8 cellular contexts compared by ENCODE assay signal in the genomic region with DNA sequence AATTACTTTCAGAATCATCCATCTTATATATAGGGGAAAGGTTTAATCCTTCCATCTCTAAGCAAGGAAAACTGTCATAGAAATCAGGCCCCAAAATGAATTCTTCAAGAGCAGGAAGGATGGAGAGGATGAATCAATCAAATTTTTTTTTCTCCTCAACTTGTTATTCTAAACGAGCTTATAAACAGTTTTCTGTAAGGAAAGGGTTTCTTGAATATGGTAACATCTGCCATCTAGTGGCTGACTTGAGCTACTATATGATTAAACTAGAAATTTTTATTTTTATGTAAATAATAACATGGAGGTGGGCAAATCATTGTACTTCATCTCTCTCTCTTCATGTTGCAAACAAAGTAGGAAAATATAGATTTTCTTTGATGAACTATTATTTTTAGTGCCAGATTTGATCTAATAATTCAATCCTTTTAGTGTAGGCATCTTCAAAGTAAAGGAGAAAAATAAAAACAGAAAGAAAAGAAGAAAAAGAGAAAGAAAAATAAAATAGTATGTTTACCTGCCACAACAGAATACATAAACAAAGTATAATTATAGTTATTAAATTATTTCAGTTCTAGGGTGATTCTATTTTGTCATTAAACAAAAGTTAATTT.
DNase-seq lines count a peak whose midpoint lies in the region; ATAC-seq, FAIRE-seq and TF ChIP-seq lines count a peak whose summit lies in the region.

No MANE protein-coding gene starts in this region.

- H3K4me3 ChIP-seq in keratinocyte (ENCODE audit: control insufficient read depth in 2 of 3, extremely low read depth in 1 of 3, insufficient read depth in 2 of 3, low read depth in 1 of 3, low read length in 3 of 3) = no peak overlapping the region

- TF ChIP-seq CTCF in Calu3 (IDR thresholded peaks at IDR 0.05; ENCODE audit: unreplicated experiment) = peak; percentile 73
- TF ChIP-seq CTCF in keratinocyte (optimal IDR thresholded peaks at IDR 0.05 in 1 of 3, IDR thresholded peaks at IDR 0.05 in 1 of 3, conservative IDR thresholded peaks at IDR 0.05 in 1 of 3; ENCODE audit: extremely low read depth in 1 of 3, insufficient read depth in 2 of 3, low read length in 3 of 3) = peak in 2 of 3 experiments; percentile 26 to 36

- peak; percentile 89 for ATAC-seq in GM19351 (IDR thresholded peaks at IDR 0.05; ENCODE audit: unreplicated experiment)
- peak; percentile 92 for ATAC-seq in HG03342 (IDR thresholded peaks at IDR 0.05; ENCODE audit: unreplicated experiment)

- peaks cover 22% of the 10 kb centered on the region for H3K27me3 Mint-ChIP-seq in Calu3 (ENCODE audit: unreplicated experiment)
- peaks cover 7% of the 10 kb centered on the region for H3K27me3 Mint-ChIP-seq in activated naive CD4-positive, alpha-beta T cell treated with anti-CD3 and anti-CD28 coated beads, Interleukin-2, amount 10 ng/mL, durations not matched to agents 7 days and 5 days

- intact Hi-C loops in Calu3 (cut with micrococcal nuclease; ENCODE audit: unreplicated experiment) = loop anchor here (1.0 to 5.0 kb wide), 6 partner anchors 45 to 502 kb away; a partner anchor contains a TSS

- H3K27me3 ChIP-seq in keratinocyte (ENCODE audit: control insufficient read depth, extremely low read depth, insufficient read depth, low read length) = no peaks in the 10 kb centered on the region

- no peaks in the 10 kb centered on the region for H4K20me1 ChIP-seq in keratinocyte (ENCODE audit: control insufficient read depth, extremely low read depth, insufficient read depth, low read length)

- no peak overlapping the region for H3K27ac ChIP-seq in keratinocyte (ENCODE audit: control insufficient read depth, insufficient read depth, low read length)

- H3K9me3 ChIP-seq in keratinocyte (ENCODE audit: control insufficient read depth, low read depth, low read length) = no peaks in the 10 kb centered on the region

- DNase-seq in Calu3 (no peak), NCI-H345 treated with DMSO at 0.1 percent for 48 hours (lab: John Stamatoyannopoulos, UW; ENCODE audit: unreplicated experiment) (peak; percentile 42), astrocyte of the hippocampus (ENCODE audit: low read depth, low spot score) (peak; percentile 55), keratinocyte (ENCODE audit: low read depth, low spot score) (no peak), urothelium cell line (ENCODE audit: low spot score) (peak; percentile 12)
- DNase-seq in activated naive CD4-positive, alpha-beta T cell treated with anti-CD3 and anti-CD28 coated beads, Interleukin-2, amount 10 ng/mL, durations not matched to agents 7 days and 5 days = no peak

- H3K79me2 ChIP-seq in keratinocyte (ENCODE audit: control insufficient read depth, insufficient read depth, low read length) = no peaks in the 10 kb centered on the region

- H3K36me3 Mint-ChIP-seq in Calu3 (ENCODE audit: insufficient read depth, unreplicated experiment) = no peaks in the 10 kb centered on the region
- H3K36me3 Mint-ChIP-seq in activated naive CD4-positive, alpha-beta T cell treated with anti-CD3 and anti-CD28 coated beads, Interleukin-2, amount 10 ng/mL, durations not matched to agents 7 days and 5 days = no peaks in the 10 kb centered on the region

- no peak overlapping the region for H3K9ac ChIP-seq in keratinocyte (ENCODE audit: control insufficient read depth, extremely low read depth, insufficient read depth, low read length)

- no peak for FAIRE-seq in keratinocyte (lab: Jason Lieb, UNC)
- FAIRE-seq in urothelium cell line (lab: Jason Lieb, UNC) = no peak

- BruUV-seq in Calu3 (replicated peaks; lab: Mats Ljungman, UMichigan) = no TSS peak

- H2AFZ ChIP-seq in keratinocyte (ENCODE audit: control insufficient read depth, low read length) = no peak overlapping the region

- dilution Hi-C loops in keratinocyte (cut with MboI; ENCODE audit: extremely low pct_ligation_motif_present, low sequenced_read_pairs) = no loop called here

- no peaks in the 10 kb centered on the region for H3K9me3 Mint-ChIP-seq in Calu3 (ENCODE audit: low read depth, unreplicated experiment)
- H3K9me3 Mint-ChIP-seq in activated naive CD4-positive, alpha-beta T cell treated with anti-CD3 and anti-CD28 coated beads, Interleukin-2, amount 10 ng/mL, durations not matched to agents 7 days and 5 days = no peaks in the 10 kb centered on the region

- H3K9me1 ChIP-seq in keratinocyte (ENCODE audit: control insufficient read depth, extremely low read depth, insufficient read depth, low read length) = no peaks in the 10 kb centered on the region

- H3K4me2 ChIP-seq in keratinocyte (ENCODE audit: control insufficient read depth, extremely low read depth, insufficient read depth, low read depth, low read length) = no peak overlapping the region

- H3K4me1 Mint-ChIP-seq in Calu3 (ENCODE audit: low read depth, unreplicated experiment) = peaks cover 19% of the 10 kb centered on the region
- H3K4me1 Mint-ChIP-seq in activated naive CD4-positive, alpha-beta T cell treated with anti-CD3 and anti-CD28 coated beads, Interleukin-2, amount 10 ng/mL, durations not matched to agents 7 days and 5 days = no peaks in the 10 kb centered on the region

- CTCF ChIA-PET in Calu3 (lab: Charles Lee) = interaction anchor here (0.5 to 2.2 kb wide), 11 partner anchors 21 to 512 kb away, joined by 3 to 25 read pairs (median 4); a partner anchor contains a TSS
- CTCF ChIA-PET in activated naive CD4-positive, alpha-beta T cell treated with anti-CD3 and anti-CD28 coated beads, Interleukin-2, amount 10 ng/mL, durations not matched to agents 7 days and 5 days (lab: Charles Lee) = interaction anchor here (0.7 to 2.6 kb wide), 9 partner anchors 10 to 501 kb away, joined by 3 to 43 read pairs (median 3); a partner anchor contains a TSS

- H3K36me3 ChIP-seq in keratinocyte (ENCODE audit: control insufficient read depth in 2 of 2, extremely low read depth in 1 of 2, insufficient read depth in 2 of 2, low read length in 2 of 2) = no peaks in the 10 kb centered on the region

- H3K4me3 Mint-ChIP-seq in Calu3 (ENCODE audit: low read depth, unreplicated experiment) = no peak overlapping the region
- no peak overlapping the region for H3K4me3 Mint-ChIP-seq in activated naive CD4-positive, alpha-beta T cell treated with anti-CD3 and anti-CD28 coated beads, Interleukin-2, amount 10 ng/mL, durations not matched to agents 7 days and 5 days

- H3K4me1 ChIP-seq in keratinocyte (ENCODE audit: control insufficient read depth, extremely low read depth, insufficient read depth, low read length) = no peaks in the 10 kb centered on the region

- no peak overlapping the region for H3K27ac Mint-ChIP-seq in Calu3 (ENCODE audit: unreplicated experiment)
- no peak overlapping the region for H3K27ac Mint-ChIP-seq in activated naive CD4-positive, alpha-beta T cell treated with anti-CD3 and anti-CD28 coated beads, Interleukin-2, amount 10 ng/mL, durations not matched to agents 7 days and 5 days

Comparison
In these comparisons a context has a peak if more than half of its experiments do, and no peak if none do; other contexts are left out.
1. DNase-seq: peak in NCI-H345 treated with DMSO at 0.1 percent for 48 hours (single experiment), astrocyte of the hippocampus (single experiment) and urothelium cell line (single experiment); none in Calu3 (single experiment), keratinocyte (single experiment) and activated naive CD4-positive, alpha-beta T cell treated with anti-CD3 and anti-CD28 coated beads, Interleukin-2, amount 10 ng/mL, durations not matched to agents 7 days and 5 days (single experiment).